ENCODE assay signal across 8 cellular contexts in genomic region chr10:132360766-132361447, GRCh38. TPM values are rescaled to one million over a fixed set of nuclear protein-coding genes. Genes with fewer than 3 reads are reported as not detected.
DNase-seq lines count a peak whose midpoint lies in the region; ATAC-seq, FAIRE-seq and TF ChIP-seq lines count a peak whose summit lies in the region.

No MANE protein-coding gene starts in this region.

- WGBS in H1 (ENCODE audit: extremely low coverage in 1 of 2, insufficient coverage in 1 of 2, insufficient read length in 1 of 2, insufficient replicate concordance in 2 of 2, low coverage in 1 of 2, low lambda C conversion rate in 2 of 2, missing lambda C conversion rate in 1 of 2), 2 experiments, result 60% methylated on average over 18 of the region's 22 CpGs; no CpG with 5 or more reads in 1 of the 2 experiments

- no peak overlapping the region for H2BK5ac ChIP-seq in H1 (ENCODE audit: low read depth, low read length)

- H3K18ac ChIP-seq in H1 (ENCODE audit: extremely low read depth, low read length), result no peak overlapping the region

- no peak for TF ChIP-seq EP300 in H1 (IDR thresholded peaks at IDR 0.05; ENCODE audit: borderline replicate concordance in 1 of 2, low read depth in 2 of 2, low read length in 2 of 2)

- TF ChIP-seq POLR2A in H1 (IDR thresholded peaks at IDR 0.05; ENCODE audit: control extremely low read depth in 1 of 2, low read depth in 2 of 2, low read length in 2 of 2), result no peak

- H2BK15ac ChIP-seq in H1 (ENCODE audit: low read length), result no peak overlapping the region

- no peak overlapping the region for H4K91ac ChIP-seq in H1 (replicated peaks; ENCODE audit: insufficient read length, low read length)

- no peak overlapping the region for H3K4me3 ChIP-seq in GM12865 (ENCODE audit: low read depth, low read length)
- H3K4me3 ChIP-seq in H1 (ENCODE audit: extremely low read depth in 1 of 4, insufficient read depth in 2 of 4, low read depth in 3 of 4, low read length in 4 of 4), result no peak overlapping the region
- H3K4me3 ChIP-seq in neutrophil (ENCODE audit: low read depth in 1 of 2, low read length in 1 of 2), result no peak overlapping the region

- H3K27me3 ChIP-seq in H1 (replicated peaks in 1 of 4; ENCODE audit: control insufficient read depth in 3 of 4, extremely low read depth in 1 of 4, insufficient read depth in 3 of 4, low read length in 3 of 4), result peaks cover 0 to 2% (median 0%) of the 10 kb centered on the region in 4 experiments; a peak in 1 of 7 replicates
- no peaks in the 10 kb centered on the region for H3K27me3 ChIP-seq in neutrophil

- H3K9me3 ChIP-seq in H1 (ENCODE audit: insufficient read depth in 2 of 2, low read depth in 1 of 2, low read length in 1 of 2) (no peaks in the 10 kb centered on the region; a peak in 1 of 4 replicates), neutrophil (no peaks in the 10 kb centered on the region)

- CTCF ChIA-PET in H1 (lab: Charles Lee; ENCODE audit: partially characterized antibody), result interaction anchor here (0.6 to 4.8 kb wide), 57 partner anchors 8 to 731 kb away, joined by 3 to 54 read pairs (median 5); no protein-coding TSS in a partner anchor

- no peak overlapping the region for H3K56ac ChIP-seq in H1 (replicated peaks; ENCODE audit: insufficient read length, low read depth, low read length)

- no peak overlapping the region for H2BK20ac ChIP-seq in H1 (ENCODE audit: low read length)

- H3K4me1 ChIP-seq in H1 (replicated peaks in 1 of 4; ENCODE audit: control insufficient read depth in 3 of 4, insufficient read depth in 4 of 4, low read length in 3 of 4) (no peaks in the 10 kb centered on the region), neutrophil (ENCODE audit: control insufficient read depth in 1 of 2, insufficient read depth in 1 of 2, low read depth in 1 of 2, low read length in 1 of 2) (peaks cover 18 to 22% of the 10 kb centered on the region in 2 experiments)

- H2BK12ac ChIP-seq in H1 (ENCODE audit: low read depth, low read length), result no peak overlapping the region

- no peak overlapping the region for H3K14ac ChIP-seq in H1 (ENCODE audit: insufficient read length)

- no peak overlapping the region for H4K5ac ChIP-seq in H1 (ENCODE audit: insufficient read length, low read depth, low read length)

- H2AFZ ChIP-seq in H1 (ENCODE audit: low read length), result no peak overlapping the region

- DNase-seq in GM12865 (ENCODE audit: low read depth), result no peak
- peak; percentile 30 for DNase-seq in SKM-1 (lab: John Stamatoyannopoulos, UW; ENCODE audit: unreplicated experiment)
- DNase-seq in H1 (ENCODE audit: low read depth in 1 of 2, low spot score in 2 of 2), result peak in 1 of 2 experiments; percentile 89
- DNase-seq in activated gamma-delta T cell (lab: John Stamatoyannopoulos, UW), result no peak
- no peak for DNase-seq in inferior parietal cortex (ENCODE audit: extremely low spot score)

- H2BK120ac ChIP-seq in H1 (replicated peaks; ENCODE audit: low read depth, low read length), result no peak overlapping the region

- peak; percentile 63 to 72 for TF ChIP-seq RAD21 in H1 (IDR thresholded peaks at IDR 0.05 in 1 of 2, conservative IDR thresholded peaks at IDR 0.05 in 1 of 2; ENCODE audit: low read depth in 2 of 2, low read length in 2 of 2)

- peaks cover 7% of the 10 kb centered on the region; the same call in 1 of the 2 replicates for H3K23me2 ChIP-seq in H1 (ENCODE audit: low read depth, low read length)

- POLR2A ChIA-PET in H1 (lab: Charles Lee; ENCODE audit: partially characterized antibody), result interaction anchor here (0.9 to 1.8 kb wide), 2 partner anchors 10 to 52 kb away, joined by 3 to 5 read pairs; no protein-coding TSS in a partner anchor

- H3K4me2 ChIP-seq in H1 (ENCODE audit: insufficient read depth in 1 of 2, low read depth in 2 of 2, low read length in 2 of 2), result no peak overlapping the region

- no peak overlapping the region for H2AK5ac ChIP-seq in H1 (ENCODE audit: low read depth, low read length)

- no peak overlapping the region for H4K8ac ChIP-seq in H1 (ENCODE audit: extremely low read depth, insufficient read depth, low read length)

- H3K79me2 ChIP-seq in H1 (ENCODE audit: control insufficient read depth in 1 of 2, insufficient read depth in 2 of 2, low read length in 2 of 2), result no peaks in the 10 kb centered on the region

- H3K27ac ChIP-seq in H1 (ENCODE audit: low read depth, low read length), result no peak overlapping the region
- no peak overlapping the region for H3K27ac ChIP-seq in neutrophil

- H4K20me1 ChIP-seq in H1 (replicated peaks in 1 of 2; ENCODE audit: control insufficient read depth in 1 of 2, insufficient read depth in 2 of 2, low read length in 2 of 2), result peaks cover 0 to 5% of the 10 kb centered on the region in 2 experiments

- no peaks in the 10 kb centered on the region for H3K79me1 ChIP-seq in H1 (ENCODE audit: low read depth, low read length)

- H3K36me3 ChIP-seq in H1 (ENCODE audit: control insufficient read depth in 2 of 4, insufficient read depth in 4 of 4, low read length in 3 of 4) (no peaks in the 10 kb centered on the region; a peak in 1 of 8 replicates), neutrophil (no peaks in the 10 kb centered on the region)

- no peak overlapping the region for H3K4ac ChIP-seq in H1 (replicated peaks; ENCODE audit: insufficient read length, low read depth, low read length)

- no peak overlapping the region for H3K9ac ChIP-seq in H1 (replicated peaks in 1 of 4; ENCODE audit: extremely low read depth in 1 of 4, low read depth in 3 of 4, low read length in 3 of 4)

- peak; percentile 45 for TF ChIP-seq CTCF in GM12865 (IDR thresholded peaks at IDR 0.05; ENCODE audit: insufficient read depth, low read depth, low read length, missing control alignments)
- peak; percentile 79 to 98 (median 94) for TF ChIP-seq CTCF in H1 (IDR thresholded peaks at IDR 0.05; ENCODE audit: control extremely low read depth in 1 of 3, insufficient read depth in 1 of 3, low read depth in 1 of 3, low read length in 3 of 3)
- TF ChIP-seq CTCF in neutrophil (IDR thresholded peaks at IDR 0.05), result peak; percentile 27

- H3K23ac ChIP-seq in H1 (ENCODE audit: insufficient read length), result no peak overlapping the region

- ATAC-seq in HG02870 (IDR thresholded peaks at IDR 0.05; ENCODE audit: unreplicated experiment) (no peak), GM18870 (IDR thresholded peaks at IDR 0.05; ENCODE audit: unreplicated experiment) (no peak)

- no peak for FAIRE-seq in H1 (lab: Jason Lieb, UNC)

TF ChIP-seq in H1, 55 proteins besides CTCF, POLR2A, EP300 and RAD21:
- TF ChIP-seq MAX (IDR thresholded peaks at IDR 0.05) (peak; percentile 73), KDM1A (IDR thresholded peaks at IDR 0.05; ENCODE audit: borderline replicate concordance, low read length) (no peak), CREB1 (IDR thresholded peaks at IDR 0.05) (peak; percentile 65), GABPA (IDR thresholded peaks at IDR 0.05; ENCODE audit: borderline replicate concordance, insufficient read depth, low read length) (peak; percentile 80; the same call in 1 of the 2 replicates)

RNA-seq across cellular contexts. Expression of gene LRRC27, which starts 28.9 kb away (rescaled TPM):
- total RNA-seq in H1 (2021; fragmentation: NEBNext Ultra II Directional; extraction: Animal tissue kit (Norgen Biotek cat#: 25700)), result 3.8 and 4.3 TPM in 2 replicates
- polyA plus RNA-seq in H1 (2011; rRNA removed), result 1.2 and 2.0 TPM in 2 replicates
- polyA plus RNA-seq in H1 (2011; cell fraction: cytosol; rRNA removed), result 3.1 TPM
- polyA plus RNA-seq in H1 (2011; cell fraction: nucleus; rRNA removed), result 8.2 TPM
- 2.8 to 4.0 TPM (median 2.9 TPM) in 4 replicates for polyA plus RNA-seq in H1 (2012, experiment 1 of 2)
- 1.7 TPM for polyA plus RNA-seq in H1 (2012, experiment 2 of 2)
- 3.6 TPM for polyA plus RNA-seq in H1 (2013, experiment 1 of 2)
- polyA plus RNA-seq in H1 (2013, experiment 2 of 2), result 2.5 TPM
- polyA minus RNA-seq in H1 (2011; rRNA and poly(A)+ RNA removed), result 1.1 and 1.6 TPM in 2 replicates
- polyA minus RNA-seq in H1 (2011; cell fraction: cytosol; rRNA and poly(A)+ RNA removed), result 0.88 TPM
- polyA minus RNA-seq in H1 (2011; cell fraction: nucleus; rRNA and poly(A)+ RNA removed), result 4.0 TPM

RNA-seq across cellular contexts. Expression of gene PWWP2B, which starts 36.1 kb away (rescaled TPM):
- total RNA-seq in H1 (2021; fragmentation: NEBNext Ultra II Directional; extraction: Animal tissue kit (Norgen Biotek cat#: 25700)), result 10.8 and 11.0 TPM in 2 replicates
- polyA plus RNA-seq in H1 (2011; rRNA removed), result 5.3 and 9.4 TPM in 2 replicates
- polyA plus RNA-seq in H1 (2011; cell fraction: cytosol; rRNA removed), result 7.2 TPM
- 17.0 TPM for polyA plus RNA-seq in H1 (2011; cell fraction: nucleus; rRNA removed)
- polyA plus RNA-seq in H1 (2012, experiment 1 of 2), result 4.8 to 8.4 TPM (median 8.0 TPM) in 4 replicates
- 6.0 TPM for polyA plus RNA-seq in H1 (2012, experiment 2 of 2)
- polyA plus RNA-seq in H1 (2013, experiment 1 of 2), result 6.0 TPM
- polyA plus RNA-seq in H1 (2013, experiment 2 of 2), result 5.5 TPM
- polyA minus RNA-seq in H1 (2011; rRNA and poly(A)+ RNA removed), result 1.2 and 1.4 TPM in 2 replicates
- polyA minus RNA-seq in H1 (2011; cell fraction: cytosol; rRNA and poly(A)+ RNA removed), result 5.2 TPM
- polyA minus RNA-seq in H1 (2011; cell fraction: nucleus; rRNA and poly(A)+ RNA removed), result 7.0 TPM

RNA-seq across cellular contexts. Expression of gene STK32C, which starts 53.2 kb away (rescaled TPM):
- total RNA-seq in H1 (2021; fragmentation: NEBNext Ultra II Directional; extraction: Animal tissue kit (Norgen Biotek cat#: 25700)), result 15.6 and 17.3 TPM in 2 replicates
- 10.6 and 18.1 TPM in 2 replicates for polyA plus RNA-seq in H1 (2011; rRNA removed)
- polyA plus RNA-seq in H1 (2011; cell fraction: cytosol; rRNA removed), result 19.9 TPM
- 22.0 TPM for polyA plus RNA-seq in H1 (2011; cell fraction: nucleus; rRNA removed)
- 13.4 to 23.5 TPM (median 20.3 TPM) in 4 replicates for polyA plus RNA-seq in H1 (2012, experiment 1 of 2)
- 11.9 TPM for polyA plus RNA-seq in H1 (2012, experiment 2 of 2)
- 11.6 TPM for polyA plus RNA-seq in H1 (2013, experiment 1 of 2)
- 10.9 TPM for polyA plus RNA-seq in H1 (2013, experiment 2 of 2)
- 7.3 and 11.0 TPM in 2 replicates for polyA minus RNA-seq in H1 (2011; rRNA and poly(A)+ RNA removed)
- 5.1 TPM for polyA minus RNA-seq in H1 (2011; cell fraction: cytosol; rRNA and poly(A)+ RNA removed)
- 8.8 TPM for polyA minus RNA-seq in H1 (2011; cell fraction: nucleus; rRNA and poly(A)+ RNA removed)

Comparison
In these comparisons a context has a peak if more than half of its experiments do, and no peak if none do; other contexts are left out.
1. CTCF ChIP-seq: peak in every context shown above with its lines; median percentile 94 in H1; 45 in GM12865; 27 in neutrophil.